ENCODE assay signal across 1 cellular context in genomic region chr16:588889-589657, GRCh38.
TF ChIP-seq lines count a peak whose summit lies in the region.

No MANE protein-coding gene starts in this region.

TF ChIP-seq in H1, 55 proteins besides CTCF, POLR2A, EP300 and RAD21:
- TF ChIP-seq SP4 (IDR thresholded peaks at IDR 0.05; ENCODE audit: low read length) (peak; percentile 74; the same call in 1 of the 2 replicates), HDAC2 (IDR thresholded peaks at IDR 0.05; ENCODE audit: borderline replicate concordance in 1 of 2, low read depth in 2 of 2, low read length in 2 of 2) (no peak), JUND (IDR thresholded peaks at IDR 0.05; ENCODE audit: low read length) (no peak), USF2 (IDR thresholded peaks at IDR 0.05; ENCODE audit: low read length) (no peak), RNF2 (IDR thresholded peaks at IDR 0.05; ENCODE audit: borderline replicate concordance, low read depth, low read length, missing control alignments, poor library complexity, severe bottlenecking) (no peak), HDAC6 (IDR thresholded peaks at IDR 0.05; ENCODE audit: low read depth, low read length) (no peak), EGR1 (IDR thresholded peaks at IDR 0.05; ENCODE audit: borderline replicate concordance, low read depth, low read length) (peak; percentile 75; the same call in 1 of the 2 replicates), SIX5 (IDR thresholded peaks at IDR 0.05; ENCODE audit: low read depth, low read length) (no peak), E2F6 (IDR thresholded peaks at IDR 0.05) (no peak), PHF8 (conservative IDR thresholded peaks at IDR 0.05; ENCODE audit: low read depth, low read length) (peak; percentile 75), JUN (IDR thresholded peaks at IDR 0.05; ENCODE audit: low read depth, low read length) (no peak), TAF1 (IDR thresholded peaks at IDR 0.05; ENCODE audit: low read depth, low read length) (peak; percentile 75), ASH2L (IDR thresholded peaks at IDR 0.05; ENCODE audit: low read length) (peak; percentile 37), KDM4A (IDR thresholded peaks at IDR 0.05; ENCODE audit: low read depth, low read length, severe bottlenecking) (peak; percentile 73), TAF7 (optimal IDR thresholded peaks at IDR 0.05; ENCODE audit: borderline replicate concordance, low read depth, low read length) (peak; percentile 76), SIN3A (conservative IDR thresholded peaks at IDR 0.05 in 1 of 2, IDR thresholded peaks at IDR 0.05 in 1 of 2; ENCODE audit: low read depth in 1 of 2, low read length in 2 of 2) (no peak; a peak in 2 of 4 replicates), NANOG (IDR thresholded peaks at IDR 0.05; ENCODE audit: insufficient read depth, low read depth, low read length, poor library complexity, severe bottlenecking) (no peak), RFX5 (IDR thresholded peaks at IDR 0.05; ENCODE audit: borderline replicate concordance, low read depth, low read length) (no peak), CTBP2 (IDR thresholded peaks at IDR 0.05; ENCODE audit: borderline replicate concordance, insufficient read depth, insufficient read length, low read length) (no peak), CBX8 (IDR thresholded peaks at IDR 0.05; ENCODE audit: borderline replicate concordance, low read depth, low read length) (no peak), TCF12 (IDR thresholded peaks at IDR 0.05; ENCODE audit: low read depth, low read length) (no peak), TBP (IDR thresholded peaks at IDR 0.05; ENCODE audit: low read depth, low read length) (peak; percentile 60; the same call in 1 of the 2 replicates), YY1 (IDR thresholded peaks at IDR 0.05; ENCODE audit: low read depth, low read length) (no peak), SP2 (IDR thresholded peaks at IDR 0.05; ENCODE audit: low read length) (peak; percentile 51), CBX5 (IDR thresholded peaks at IDR 0.05; ENCODE audit: low read depth, low read length) (no peak), ZNF274 (IDR thresholded peaks at IDR 0.05; ENCODE audit: borderline replicate concordance, extremely low read depth, low read length) (no peak), SP1 (IDR thresholded peaks at IDR 0.05; ENCODE audit: low read depth, low read length) (no peak), POU5F1 (IDR thresholded peaks at IDR 0.05; ENCODE audit: low read depth, low read length) (no peak), GABPA (IDR thresholded peaks at IDR 0.05; ENCODE audit: borderline replicate concordance, insufficient read depth, low read length) (peak; percentile 94)
TF ChIP-seq in H1: peak in this region for 10.
